Comparison of ENCODE assay signal across 9 cellular contexts in the genomic region with DNA sequence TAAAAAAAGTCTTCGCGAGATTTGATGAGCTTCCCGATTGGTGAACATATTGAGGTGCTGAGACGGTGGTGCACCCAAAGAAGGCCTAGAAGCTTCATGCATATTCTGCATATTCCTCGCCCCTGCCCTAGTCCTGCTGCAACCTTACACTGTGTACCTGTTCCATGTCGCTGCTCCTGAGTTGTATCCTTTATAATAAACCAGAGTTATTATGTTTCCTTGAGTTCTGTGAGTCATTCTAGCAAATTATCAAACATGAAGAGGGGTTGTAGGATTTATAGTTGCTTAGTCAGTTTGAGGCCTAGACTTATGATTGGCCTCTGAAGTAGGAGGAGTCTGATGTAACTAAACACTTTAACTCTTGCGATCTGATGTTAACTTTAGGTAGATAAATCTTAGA.
"Had no signal": no experiment of that assay in that cellular context is flagged by ENCODE, and none has a peak within 500 bp of the region (broad histone marks: within the 10 kb centered on the region; RNA-seq: fewer than 3 reads in every experiment).

No MANE protein-coding gene starts in this region.

- H3K27ac ChIP-seq: GM23248 had no signal

- ATAC-seq: HCT116, K562 had no signal

- H3K9me3 ChIP-seq: HAP-1 had no signal

- H2AFZ ChIP-seq: GM23248 had no signal

- H3K4me1 ChIP-seq: HAP-1 had no signal

- H3K9ac ChIP-seq: GM23248 had no signal

- H3K36me3 ChIP-seq: HAP-1 had no signal

- H3K4me3 Mint-ChIP-seq: HFFc6 had no signal

- H3K27ac Mint-ChIP-seq: HFFc6 had no signal

- H3K4me3 ChIP-seq: GM23248, HAP-1, K562 had no signal

- DNase-seq: GM23248, GOT3, H7, HFFc6, IMR-90, KG1 had no signal
